In genomic region chr17:60107526-60108257, GRCh38 we compare ENCODE assay signal across 13 cellular contexts. TPM values are rescaled to one million over a fixed set of nuclear protein-coding genes. Genes with fewer than 3 reads are reported as not detected.
DNase-seq lines count a peak whose midpoint lies in the region; FAIRE-seq and TF ChIP-seq lines count a peak whose summit lies in the region.
"Had no signal": no experiment of that assay in that cellular context is flagged by ENCODE, and none has a peak within 500 bp of the region (broad histone marks: within the 10 kb centered on the region; RNA-seq: fewer than 3 reads in every experiment).

No MANE protein-coding gene starts in this region.

- H3K27me3 ChIP-seq in MM.1S (replicated peaks; ENCODE audit: insufficient read depth, low read length), result no peaks in the 10 kb centered on the region
- peaks cover 10% of the 10 kb centered on the region for H3K27me3 ChIP-seq in smooth muscle cell (ENCODE audit: low read depth)

- H4K20me1 ChIP-seq in MM.1S (ENCODE audit: insufficient read depth, low read length) (no peaks in the 10 kb centered on the region), smooth muscle cell (ENCODE audit: low read depth) (no peaks in the 10 kb centered on the region)

- TF ChIP-seq CTCF in MM.1S (IDR thresholded peaks at IDR 0.05; ENCODE audit: low read length) (0 out of 2 replicates have a peak, but pooled peaks have one; percentile 4), epithelial cell of esophagus (IDR thresholded peaks at IDR 0.05; ENCODE audit: insufficient read depth, low read depth, low read length, missing control alignments) (peak; percentile 12), smooth muscle cell (IDR thresholded peaks at IDR 0.05; ENCODE audit: borderline replicate concordance, insufficient read depth, poor library complexity, severe bottlenecking) (no peak)

- H3K9ac ChIP-seq in MM.1S (ENCODE audit: low read length) (no peak overlapping the region), smooth muscle cell (ENCODE audit: low read depth) (no peak overlapping the region)

- H3K27ac ChIP-seq in MM.1S (ENCODE audit: low read length), result no peak overlapping the region
- peak overlapping the region; percentile 52 for H3K27ac ChIP-seq in smooth muscle cell (ENCODE audit: low read depth)
- H3K27ac ChIP-seq: VCaP had no signal

- H3K79me2 ChIP-seq in MM.1S (ENCODE audit: low read length) (no peaks in the 10 kb centered on the region), smooth muscle cell (ENCODE audit: low read depth) (no peaks in the 10 kb centered on the region)

- H3K9me3 ChIP-seq in MM.1S (replicated peaks; ENCODE audit: insufficient read depth, low read length) (no peaks in the 10 kb centered on the region), smooth muscle cell (replicated peaks; ENCODE audit: low read depth) (no peaks in the 10 kb centered on the region)

- DNase-seq in SIG-M5 treated with dmso at 0.1 percent for 504 hours (lab: John Stamatoyannopoulos, UW; ENCODE audit: unreplicated experiment), result peak; percentile 86
- DNase-seq in SIG-M5 (lab: John Stamatoyannopoulos, UW), result no peak
- no peak for DNase-seq in MM.1S
- DNase-seq in epithelial cell of esophagus (ENCODE audit: low read depth), result peak; percentile 14
- DNase-seq in smooth muscle cell (lab: John Stamatoyannopoulos, UW; ENCODE audit: unreplicated experiment), result no peak
- no peak for DNase-seq in frontal cortex (ENCODE audit: low spot score in 2 of 2)
- DNase-seq in islet precursor cell, result no peak
- no peak for DNase-seq in NCI-H146 treated with DMSO at 0.1 percent for 48 hours (lab: John Stamatoyannopoulos, UW; ENCODE audit: unreplicated experiment)
- DNase-seq: activated naive CD8-positive, alpha-beta T cell treated with anti-CD3 and anti-CD28 coated beads, Interleukin-2, amount 50 U/mL, for 24 hours; DMS79 treated with DMSO at 0.1 percent for 48 hours; NCI-H1105 treated with DMSO at 0.1 percent for 48 hours; NCI-H510A had no signal

- 72% methylated on average over 10 of the region's 10 CpGs for WGBS in smooth muscle cell (ENCODE audit: low lambda C conversion rate)

- H3K4me1 ChIP-seq in MM.1S (ENCODE audit: low read length) (no peaks in the 10 kb centered on the region), smooth muscle cell (ENCODE audit: low read depth) (no peaks in the 10 kb centered on the region)

- H3K36me3 ChIP-seq in MM.1S (replicated peaks; ENCODE audit: insufficient read depth, low read length), result no peaks in the 10 kb centered on the region
- no peaks in the 10 kb centered on the region for H3K36me3 ChIP-seq in smooth muscle cell (ENCODE audit: low read depth)

- no peaks in the 10 kb centered on the region for H3K9me2 ChIP-seq in MM.1S (replicated peaks; ENCODE audit: insufficient read depth, low read length)

- H2AFZ ChIP-seq in MM.1S (ENCODE audit: low read length), result no peak overlapping the region
- H2AFZ ChIP-seq in smooth muscle cell (ENCODE audit: low read depth), result no peak overlapping the region

- H3K4me2 ChIP-seq in MM.1S (ENCODE audit: low read depth, low read length) (no peak overlapping the region), smooth muscle cell (peak overlapping the region; percentile 48)

- H3F3A ChIP-seq in MM.1S (ENCODE audit: insufficient read depth, low read length) (no peaks in the 10 kb centered on the region), smooth muscle cell (ENCODE audit: low read depth) (no peaks in the 10 kb centered on the region)

- H3K4me3 ChIP-seq in MM.1S (ENCODE audit: low read length) (no peak overlapping the region), epithelial cell of esophagus (ENCODE audit: low read length) (no peak overlapping the region), smooth muscle cell (no peak overlapping the region)

- FAIRE-seq in frontal cortex (lab: Jason Lieb, UNC), result no peak

RNA-seq across cellular contexts. Expression of gene HEATR6, which starts 29.0 kb away (rescaled TPM):
- total RNA-seq in smooth muscle cell (21.9 and 22.8 TPM in 2 replicates), frontal cortex (13.5 TPM)
- 14.4 and 14.7 TPM in 2 replicates for polyA plus RNA-seq in smooth muscle cell

RNA-seq across cellular contexts. Expression of gene CA4, which starts 42.1 kb away (rescaled TPM):
- total RNA-seq in smooth muscle cell (not detected in 2 replicates), frontal cortex (0.41 TPM)
- 0.87 TPM in 1 of 2 replicates, not detected in the other for polyA plus RNA-seq in smooth muscle cell

Comparison
In these comparisons a context has a peak if more than half of its experiments do, and no peak if none do; other contexts are left out.
1. DNase-seq: peak in SIG-M5 treated with dmso at 0.1 percent for 504 hours (single experiment) and epithelial cell of esophagus (single experiment); none in SIG-M5 (single experiment), MM.1S (single experiment), smooth muscle cell (single experiment), frontal cortex (0 of 2), islet precursor cell (single experiment) and NCI-H146 treated with DMSO at 0.1 percent for 48 hours (single experiment).